In genomic region chr11:133835258-133836075, GRCh38 we compare ENCODE assay signal across 8 cellular contexts. TPM values are rescaled to one million over a fixed set of nuclear protein-coding genes. Genes with fewer than 3 reads are reported as not detected.
DNase-seq lines count a peak whose midpoint lies in the region; ATAC-seq and TF ChIP-seq lines count a peak whose summit lies in the region.

No MANE protein-coding gene starts in this region.

- H3K4me3 Mint-ChIP-seq in activated CD4-positive, alpha-beta T cell treated with anti-CD3 and anti-CD28 coated beads, Interleukin-2, amount 10 ng/mL, durations not matched to agents 7 days and 5 days: no peak overlapping the region
- no peak overlapping the region for H3K4me3 Mint-ChIP-seq in progenitor cell of endocrine pancreas (ENCODE audit: low read depth)

- H3K4me1 ChIP-seq in gastroesophageal sphincter: no peaks in the 10 kb centered on the region

- H3K4me1 Mint-ChIP-seq in activated CD4-positive, alpha-beta T cell treated with anti-CD3 and anti-CD28 coated beads, Interleukin-2, amount 10 ng/mL, durations not matched to agents 7 days and 5 days: peaks cover 14% of the 10 kb centered on the region
- H3K4me1 Mint-ChIP-seq in progenitor cell of endocrine pancreas (ENCODE audit: low read depth): no peaks in the 10 kb centered on the region

- no peak overlapping the region for H3K4me3 ChIP-seq in gastroesophageal sphincter

- DNase-seq in COLO829 (ENCODE audit: low spot score) (peak; percentile 45), NCI-H1417 (lab: John Stamatoyannopoulos, UW) (peak in 2 of 3 experiments; percentile 56 to 84), progenitor cell of endocrine pancreas (ENCODE audit: low spot score, unreplicated experiment) (peak; percentile 43), NCI-H128 (lab: John Stamatoyannopoulos, UW; ENCODE audit: unreplicated experiment) (no peak)
- DNase-seq in activated CD4-positive, alpha-beta T cell treated with anti-CD3 and anti-CD28 coated beads, Interleukin-2, amount 10 ng/mL, durations not matched to agents 7 days and 5 days: peak; percentile 68

- H3K9me3 ChIP-seq in gastroesophageal sphincter: peaks cover 0 to 8% (median 0%) of the 10 kb centered on the region in 3 donors

- CTCF ChIA-PET in activated CD4-positive, alpha-beta T cell treated with anti-CD3 and anti-CD28 coated beads, Interleukin-2, amount 10 ng/mL, durations not matched to agents 7 days and 5 days (lab: Charles Lee): interaction anchor here (0.7 to 1.4 kb wide), 5 partner anchors 14 to 757 kb away, joined by 3 to 4 read pairs (median 3); no protein-coding TSS in a partner anchor

- WGBS in gastroesophageal sphincter (ENCODE audit: low coverage in 1 of 2), 2 donors: 37 to 60% methylated on average over 4 to 11 of the region's 15 CpGs

- TF ChIP-seq CTCF in gastroesophageal sphincter (IDR thresholded peaks at IDR 0.05) (peak in 3 of 4 experiments; percentile 50 to 82 (median 60)), progenitor cell of endocrine pancreas (IDR thresholded peaks at IDR 0.05; ENCODE audit: unreplicated experiment) (peak; percentile 78)

- H3K27ac Mint-ChIP-seq in activated CD4-positive, alpha-beta T cell treated with anti-CD3 and anti-CD28 coated beads, Interleukin-2, amount 10 ng/mL, durations not matched to agents 7 days and 5 days: no peak overlapping the region
- H3K27ac Mint-ChIP-seq in progenitor cell of endocrine pancreas: no peak overlapping the region

- TF ChIP-seq POLR2A in gastroesophageal sphincter (IDR thresholded peaks at IDR 0.05): no peak

- no peaks in the 10 kb centered on the region for H3K36me3 Mint-ChIP-seq in activated CD4-positive, alpha-beta T cell treated with anti-CD3 and anti-CD28 coated beads, Interleukin-2, amount 10 ng/mL, durations not matched to agents 7 days and 5 days (ENCODE audit: low read depth)
- no peaks in the 10 kb centered on the region for H3K36me3 Mint-ChIP-seq in progenitor cell of endocrine pancreas (ENCODE audit: insufficient read depth)

- POLR2A ChIA-PET in activated CD4-positive, alpha-beta T cell treated with anti-CD3 and anti-CD28 coated beads, Interleukin-2, amount 10 ng/mL, durations not matched to agents 7 days and 5 days (lab: Charles Lee): interaction anchor here (0.6 kb wide), 1 partner anchor 625 kb away, joined by 3 read pairs; no protein-coding TSS in a partner anchor

- ATAC-seq in GM18508 (IDR thresholded peaks at IDR 0.05; ENCODE audit: insufficient read depth, unreplicated experiment) (peak; percentile 84), HG02870 (IDR thresholded peaks at IDR 0.05; ENCODE audit: unreplicated experiment) (peak; percentile 92), gastroesophageal sphincter (peak; percentile 66)

- no peak for TF ChIP-seq EP300 in gastroesophageal sphincter (IDR thresholded peaks at IDR 0.05)

- H3K36me3 ChIP-seq in gastroesophageal sphincter: no peaks in the 10 kb centered on the region

- H3K27ac ChIP-seq in gastroesophageal sphincter: no peak overlapping the region

- H3K27me3 ChIP-seq in gastroesophageal sphincter: peaks cover 39% of the 10 kb centered on the region

- H3K27me3 Mint-ChIP-seq in activated CD4-positive, alpha-beta T cell treated with anti-CD3 and anti-CD28 coated beads, Interleukin-2, amount 10 ng/mL, durations not matched to agents 7 days and 5 days: peaks cover 3% of the 10 kb centered on the region
- H3K27me3 Mint-ChIP-seq in progenitor cell of endocrine pancreas: peaks cover 12% of the 10 kb centered on the region

- H3K9me3 Mint-ChIP-seq in activated CD4-positive, alpha-beta T cell treated with anti-CD3 and anti-CD28 coated beads, Interleukin-2, amount 10 ng/mL, durations not matched to agents 7 days and 5 days: no peaks in the 10 kb centered on the region
- H3K9me3 Mint-ChIP-seq in progenitor cell of endocrine pancreas (ENCODE audit: low read depth): peaks cover 4% of the 10 kb centered on the region

RNA-seq across cellular contexts. Expression of gene SPATA19, which starts 9.8 kb away (rescaled TPM):
- total RNA-seq in activated CD4-positive, alpha-beta T cell treated with anti-CD3 and anti-CD28 coated beads, Interleukin-2, amount 10 ng/mL, durations not matched to agents 7 days and 5 days: not detected
- total RNA-seq in gastroesophageal sphincter (not detected), progenitor cell of endocrine pancreas (not detected in 2 replicates)
